In genomic region chr3:187741403-187742350, GRCh38 we compare ENCODE assay signal across 8 cellular contexts. TPM values are rescaled to one million over a fixed set of nuclear protein-coding genes. Genes with fewer than 3 reads are reported as not detected.
DNase-seq lines count a peak whose midpoint lies in the region; ATAC-seq and TF ChIP-seq lines count a peak whose summit lies in the region.

No MANE protein-coding gene starts in this region.

- no peaks in the 10 kb centered on the region for H3K9me3 ChIP-seq in lower lobe of right lung

- H3K27me3 ChIP-seq in dorsolateral prefrontal cortex (no peaks in the 10 kb centered on the region), lower lobe of right lung (ENCODE audit: low read depth) (no peaks in the 10 kb centered on the region)

- peak; percentile 54 for DNase-seq in NK-92 treated with Interleukin-12 subunit alpha and Interleukin-12 subunit beta, amount 100 ng/mL, for 24 hours (lab: John Stamatoyannopoulos, UW)
- DNase-seq in NK-92 (lab: John Stamatoyannopoulos, UW; ENCODE audit: unreplicated experiment) (no peak), NCI-H460 (ENCODE audit: extremely low read depth, low read depth) (peak; percentile 62), dorsolateral prefrontal cortex (peak in 5 of 10 donors; percentile 44 to 73 (median 60)), lower lobe of right lung (peak; percentile 87)
- DNase-seq in activated CD4-positive, alpha-beta T cell treated with anti-CD3 and anti-CD28 coated beads, Interleukin-2, amount 50 U/mL, for 1 hour: peak; percentile 76
- peak; percentile 79 for DNase-seq in stimulated activated CD4-positive, alpha-beta T cell treated with anti-CD3 and anti-CD28 coated beads, Interleukin-4, amount 100 ng/mL, for 24 hours

- peaks cover 47% of the 10 kb centered on the region for H3K4me1 ChIP-seq in lower lobe of right lung

- ATAC-seq in lower lobe of right lung (peak; percentile 23 to 31), HG03342 (IDR thresholded peaks at IDR 0.05; ENCODE audit: unreplicated experiment) (no peak)

- H3K4me3 ChIP-seq in dorsolateral prefrontal cortex (peak overlapping the region; percentile 55 to 98 (median 84)), lower lobe of right lung (peak overlapping the region; percentile 69)

- TF ChIP-seq CTCF in dorsolateral prefrontal cortex (IDR thresholded peaks at IDR 0.05 in 54 of 56, conservative IDR thresholded peaks at IDR 0.05 in 2 of 56; ENCODE audit: low read depth in 1 of 56, partially characterized antibody in 56 of 56) (peak; percentile 73 to 99 (median 88)), lower lobe of right lung (IDR thresholded peaks at IDR 0.05) (peak; percentile 88)

- no peaks in the 10 kb centered on the region for H3K36me3 ChIP-seq in lower lobe of right lung

- intact Hi-C loops in dorsolateral prefrontal cortex (cut with DNase I): loop anchor here (1.0 to 5.0 kb wide), 6 partner anchors 311 to 1491 kb away; partner anchors contain the start of gene LPP (in 2 of the 2)
- intact Hi-C loops in lower lobe of right lung (cut with DNase I): no loop called here

- H3K27ac ChIP-seq in dorsolateral prefrontal cortex: peak overlapping the region; percentile 43 to 100 (median 99)
- peak overlapping the region; percentile 99 for H3K27ac ChIP-seq in lower lobe of right lung

RNA-seq across cellular contexts. Expression of gene BCL6, which starts 3.6 kb away (rescaled TPM):
- 11.0 and 13.7 TPM in 2 replicates for total RNA-seq in NCI-H460 (2014; rRNA removed; shearing (Covaris generic))
- 8.0 and 10.3 TPM in 2 replicates for polyA plus RNA-seq in NCI-H460 (2014; cell fraction: nucleus; rRNA removed)
- total RNA-seq in dorsolateral prefrontal cortex: 100 to 1,000 TPM in 54 of 120 experiments, 10 to 100 TPM in 66; 47.6 to 270 (median 94.0) TPM
- total RNA-seq in lower lobe of right lung: 123 TPM

RNA-seq across cellular contexts. Expression of gene RTP2, which starts 39.3 kb away (rescaled TPM):
- not detected in 2 replicates for total RNA-seq in NCI-H460 (2014; rRNA removed; shearing (Covaris generic))
- polyA plus RNA-seq in NCI-H460 (2014; cell fraction: nucleus; rRNA removed): not detected in 2 replicates
- total RNA-seq in dorsolateral prefrontal cortex: not detected
- not detected for total RNA-seq in lower lobe of right lung
